In the genomic region with DNA sequence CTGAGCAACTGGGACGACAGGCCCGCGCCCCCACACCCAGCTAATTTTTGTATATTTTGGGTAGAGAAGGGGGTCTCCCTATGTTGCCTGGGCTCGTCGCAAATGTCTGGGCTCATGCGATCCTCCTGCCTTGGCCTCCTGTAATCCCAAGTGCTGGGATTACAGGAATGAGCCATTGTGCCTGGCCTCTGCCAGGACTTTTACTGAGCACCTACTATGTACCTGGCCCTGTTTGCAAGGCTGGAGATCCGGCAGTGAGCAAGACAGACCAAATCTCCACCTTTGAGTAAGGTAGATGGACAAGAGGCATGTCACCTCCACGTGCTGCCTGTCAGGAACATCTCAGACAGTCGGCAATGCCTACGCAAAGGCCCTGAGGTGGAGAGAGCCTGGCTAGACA, we compare ENCODE assay signal across 1 cellular context.
TF ChIP-seq lines count a peak whose summit lies in the region.

No MANE protein-coding gene starts in this region.

TF ChIP-seq in WTC11, 78 proteins besides CTCF, POLR2A, EP300 and RAD21 (continued from another document):
- TF ChIP-seq FOXP4 (CRISPR knock-in tag; IDR thresholded peaks at IDR 0.05) (no peak), ATF1 (CRISPR knock-in tag; IDR thresholded peaks at IDR 0.05) (no peak), FOXK1 (CRISPR knock-in tag; IDR thresholded peaks at IDR 0.05) (no peak), TEAD1 (CRISPR knock-in tag; IDR thresholded peaks at IDR 0.05) (no peak), NFE2L1 (CRISPR knock-in tag; IDR thresholded peaks at IDR 0.05) (no peak), RORB (CRISPR knock-in tag; IDR thresholded peaks at IDR 0.05) (no peak), MYBL2 (CRISPR knock-in tag; IDR thresholded peaks at IDR 0.05) (no peak), ZNF121 (CRISPR knock-in tag; IDR thresholded peaks at IDR 0.05) (no peak)
- TF ChIP-seq, protein P1, sequence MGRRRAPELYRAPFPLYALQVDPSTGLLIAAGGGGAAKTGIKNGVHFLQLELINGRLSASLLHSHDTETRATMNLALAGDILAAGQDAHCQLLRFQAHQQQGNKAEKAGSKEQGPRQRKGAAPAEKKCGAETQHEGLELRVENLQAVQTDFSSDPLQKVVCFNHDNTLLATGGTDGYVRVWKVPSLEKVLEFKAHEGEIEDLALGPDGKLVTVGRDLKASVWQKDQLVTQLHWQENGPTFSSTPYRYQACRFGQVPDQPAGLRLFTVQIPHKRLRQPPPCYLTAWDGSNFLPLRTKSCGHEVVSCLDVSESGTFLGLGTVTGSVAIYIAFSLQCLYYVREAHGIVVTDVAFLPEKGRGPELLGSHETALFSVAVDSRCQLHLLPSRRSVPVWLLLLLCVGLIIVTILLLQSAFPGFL (CRISPR knock-in tag; IDR thresholded peaks at IDR 0.05; ENCODE audit: borderline replicate concordance): no peak
TF ChIP-seq in WTC11: peak in this region for 0.
